ENCODE assay signal across 1 cellular context in genomic region chr13:20566917-20567755, GRCh38.
A peak's percentile ranks its signal among the peaks of the same experiment; 100 is the strongest.
TF ChIP-seq lines count a peak whose summit lies in the region.

A gene with protein sequence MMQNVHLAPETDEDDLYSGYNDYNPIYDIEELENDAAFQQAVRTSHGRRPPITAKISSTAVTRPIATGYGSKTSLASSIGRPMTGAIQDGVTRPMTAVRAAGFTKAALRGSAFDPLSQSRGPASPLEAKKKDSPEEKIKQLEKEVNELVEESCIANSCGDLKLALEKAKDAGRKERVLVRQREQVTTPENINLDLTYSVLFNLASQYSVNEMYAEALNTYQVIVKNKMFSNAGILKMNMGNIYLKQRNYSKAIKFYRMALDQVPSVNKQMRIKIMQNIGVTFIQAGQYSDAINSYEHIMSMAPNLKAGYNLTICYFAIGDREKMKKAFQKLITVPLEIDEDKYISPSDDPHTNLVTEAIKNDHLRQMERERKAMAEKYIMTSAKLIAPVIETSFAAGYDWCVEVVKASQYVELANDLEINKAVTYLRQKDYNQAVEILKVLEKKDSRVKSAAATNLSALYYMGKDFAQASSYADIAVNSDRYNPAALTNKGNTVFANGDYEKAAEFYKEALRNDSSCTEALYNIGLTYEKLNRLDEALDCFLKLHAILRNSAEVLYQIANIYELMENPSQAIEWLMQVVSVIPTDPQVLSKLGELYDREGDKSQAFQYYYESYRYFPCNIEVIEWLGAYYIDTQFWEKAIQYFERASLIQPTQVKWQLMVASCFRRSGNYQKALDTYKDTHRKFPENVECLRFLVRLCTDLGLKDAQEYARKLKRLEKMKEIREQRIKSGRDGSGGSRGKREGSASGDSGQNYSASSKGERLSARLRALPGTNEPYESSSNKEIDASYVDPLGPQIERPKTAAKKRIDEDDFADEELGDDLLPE (plus strand): TSS chr13:20567157. CDS start chr13:20574386, 7,229 bp downstream.

TF ChIP-seq in HepG2, 621 proteins besides CTCF, POLR2A, EP300 and RAD21 (continued from another document and continues in another):
- TF ChIP-seq ZNF207 (IDR thresholded peaks at IDR 0.05; ENCODE audit: borderline replicate concordance) (no peak), SP2 (CRISPR knock-in tag; IDR thresholded peaks at IDR 0.05) (0 out of 2 replicates have a peak, but pooled peaks have one; percentile 21), SALL1 (CRISPR knock-in tag; IDR thresholded peaks at IDR 0.05) (peak; percentile 85), AHDC1 (CRISPR knock-in tag; IDR thresholded peaks at IDR 0.05; ENCODE audit: borderline replicate concordance) (no peak), CAMTA2 (CRISPR knock-in tag; IDR thresholded peaks at IDR 0.05; ENCODE audit: borderline replicate concordance) (0 out of 2 replicates have a peak, but pooled peaks have one; percentile 22), ELF3 (CRISPR knock-in tag; IDR thresholded peaks at IDR 0.05) (no peak), BHLHE40 (IDR thresholded peaks at IDR 0.05; ENCODE audit: low read length) (no peak), CBX5 (CRISPR knock-in tag; IDR thresholded peaks at IDR 0.05; ENCODE audit: borderline replicate concordance) (peak; percentile 12; the same call in 1 of the 2 replicates), HOXA3 (CRISPR knock-in tag; IDR thresholded peaks at IDR 0.05) (peak; percentile 86), ZBTB38 (CRISPR knock-in tag; IDR thresholded peaks at IDR 0.05) (peak; percentile 86), NFRKB (IDR thresholded peaks at IDR 0.05) (no peak), ZNF543 (CRISPR knock-in tag; IDR thresholded peaks at IDR 0.05) (peak; percentile 94), TCF12 (IDR thresholded peaks at IDR 0.05) (no peak), TCF12 (CRISPR knock-in tag; IDR thresholded peaks at IDR 0.05) (0 out of 2 replicates have a peak, but pooled peaks have one; percentile 35), ZHX2 (IDR thresholded peaks at IDR 0.05; ENCODE audit: low read depth) (0 out of 2 replicates have a peak, but pooled peaks have one; percentile 13), ZHX2 (CRISPR knock-in tag; IDR thresholded peaks at IDR 0.05; ENCODE audit: borderline replicate concordance) (no peak), KDM4B (CRISPR knock-in tag; IDR thresholded peaks at IDR 0.05) (no peak), ZNF850 (CRISPR knock-in tag; conservative IDR thresholded peaks at IDR 0.05) (no peak), ZNF670 (CRISPR knock-in tag; IDR thresholded peaks at IDR 0.05; ENCODE audit: borderline replicate concordance) (peak; percentile 79; the same call in 1 of the 2 replicates), NCOR1 (IDR thresholded peaks at IDR 0.05; ENCODE audit: borderline replicate concordance, low read length) (no peak), EEA1 (CRISPR knock-in tag; IDR thresholded peaks at IDR 0.05; ENCODE audit: borderline replicate concordance) (no peak), SRSF4 (IDR thresholded peaks at IDR 0.05; ENCODE audit: low read depth, low read length, poor library complexity, severe bottlenecking) (no peak), ZNF274 (CRISPR knock-in tag; IDR thresholded peaks at IDR 0.05) (peak; percentile 79; the same call in 1 of the 2 replicates), DDIT3 (CRISPR knock-in tag; IDR thresholded peaks at IDR 0.05) (no peak), ELK4 (CRISPR knock-in tag; IDR thresholded peaks at IDR 0.05; ENCODE audit: borderline replicate concordance) (peak; percentile 76; the same call in 1 of the 2 replicates), SP5 (CRISPR knock-in tag; IDR thresholded peaks at IDR 0.05; ENCODE audit: borderline replicate concordance, low read depth) (peak; percentile 42), ZSCAN21 (CRISPR knock-in tag; IDR thresholded peaks at IDR 0.05; ENCODE audit: borderline replicate concordance) (peak; percentile 79), KDM1A (CRISPR knock-in tag; IDR thresholded peaks at IDR 0.05) (0 out of 2 replicates have a peak, but pooled peaks have one; percentile 12), ISX (CRISPR knock-in tag; conservative IDR thresholded peaks at IDR 0.05) (no peak), GZF1 (CRISPR knock-in tag; IDR thresholded peaks at IDR 0.05) (no peak; the same call in 1 of the 2 replicates), TAF15 (IDR thresholded peaks at IDR 0.05; ENCODE audit: low read depth, low read length, poor library complexity, severe bottlenecking) (no peak), MAFF (IDR thresholded peaks at IDR 0.05; ENCODE audit: low read depth, low read length) (no peak), PTBP1 (IDR thresholded peaks at IDR 0.05; ENCODE audit: low read depth, low read length, poor library complexity, severe bottlenecking) (peak; percentile 23), SOX6 (IDR thresholded peaks at IDR 0.05) (no peak), SOX6 (CRISPR knock-in tag; IDR thresholded peaks at IDR 0.05) (peak; percentile 42), ZNF431 (CRISPR knock-in tag; IDR thresholded peaks at IDR 0.05; ENCODE audit: borderline replicate concordance, low read depth) (0 out of 2 replicates have a peak, but pooled peaks have one; percentile 54), JUN (CRISPR knock-in tag; IDR thresholded peaks at IDR 0.05) (no peak)
- TF ChIP-seq, protein P1, sequence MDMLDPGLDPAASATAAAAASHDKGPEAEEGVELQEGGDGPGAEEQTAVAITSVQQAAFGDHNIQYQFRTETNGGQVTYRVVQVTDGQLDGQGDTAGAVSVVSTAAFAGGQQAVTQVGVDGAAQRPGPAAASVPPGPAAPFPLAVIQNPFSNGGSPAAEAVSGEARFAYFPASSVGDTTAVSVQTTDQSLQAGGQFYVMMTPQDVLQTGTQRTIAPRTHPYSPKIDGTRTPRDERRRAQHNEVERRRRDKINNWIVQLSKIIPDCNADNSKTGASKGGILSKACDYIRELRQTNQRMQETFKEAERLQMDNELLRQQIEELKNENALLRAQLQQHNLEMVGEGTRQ (IDR thresholded peaks at IDR 0.05; ENCODE audit: low read depth, low read length), result no peak
- TF ChIP-seq, protein P1 (CRISPR knock-in tag; IDR thresholded peaks at IDR 0.05; ENCODE audit: borderline replicate concordance), result no peak
- TF ChIP-seq, protein P2, sequence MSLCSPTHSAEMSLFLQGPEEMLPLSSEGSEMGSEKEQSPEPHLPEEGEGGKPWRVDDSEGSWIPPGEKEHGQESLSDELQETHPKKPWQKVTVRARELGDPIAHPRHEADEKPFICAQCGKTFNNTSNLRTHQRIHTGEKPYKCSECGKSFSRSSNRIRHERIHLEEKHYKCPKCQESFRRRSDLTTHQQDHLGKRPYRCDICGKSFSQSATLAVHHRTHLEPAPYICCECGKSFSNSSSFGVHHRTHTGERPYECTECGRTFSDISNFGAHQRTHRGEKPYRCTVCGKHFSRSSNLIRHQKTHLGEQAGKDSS (CRISPR knock-in tag; IDR thresholded peaks at IDR 0.05; ENCODE audit: borderline replicate concordance, low read depth), result 0 out of 2 replicates have a peak, but pooled peaks have one; percentile 71
- TF ChIP-seq, protein P3, sequence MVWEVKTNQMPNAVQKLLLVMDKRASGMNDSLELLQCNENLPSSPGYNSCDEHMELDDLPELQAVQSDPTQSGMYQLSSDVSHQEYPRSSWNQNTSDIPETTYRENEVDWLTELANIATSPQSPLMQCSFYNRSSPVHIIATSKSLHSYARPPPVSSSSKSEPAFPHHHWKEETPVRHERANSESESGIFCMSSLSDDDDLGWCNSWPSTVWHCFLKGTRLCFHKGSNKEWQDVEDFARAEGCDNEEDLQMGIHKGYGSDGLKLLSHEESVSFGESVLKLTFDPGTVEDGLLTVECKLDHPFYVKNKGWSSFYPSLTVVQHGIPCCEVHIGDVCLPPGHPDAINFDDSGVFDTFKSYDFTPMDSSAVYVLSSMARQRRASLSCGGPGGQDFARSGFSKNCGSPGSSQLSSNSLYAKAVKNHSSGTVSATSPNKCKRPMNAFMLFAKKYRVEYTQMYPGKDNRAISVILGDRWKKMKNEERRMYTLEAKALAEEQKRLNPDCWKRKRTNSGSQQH (CRISPR knock-in tag; IDR thresholded peaks at IDR 0.05; ENCODE audit: low read depth), result no peak; the same call in 1 of the 2 replicates
